ENCODE assay signal across 11 cellular contexts in genomic region chr1:28983091-28983490, GRCh38.
"Had no signal": no experiment of that assay in that cellular context is flagged by ENCODE, and none has a peak within 500 bp of the region (broad histone marks: within the 10 kb centered on the region; RNA-seq: fewer than 3 reads in every experiment).

No MANE protein-coding gene starts in this region.

- ATAC-seq: activated CD8-positive, alpha-beta T cell treated with anti-CD3 and anti-CD28 coated beads for 36 hours; mucosa of descending colon had no signal

- H3K36me3 ChIP-seq: colonic mucosa had no signal

- H3K4me3 Mint-ChIP-seq: activated CD8-positive, alpha-beta T cell treated with anti-CD3 and anti-CD28 coated beads for 36 hours had no signal

- H3K27ac ChIP-seq: colonic mucosa, esophagus squamous epithelium had no signal

- H3K9me3 ChIP-seq: colonic mucosa, esophagus squamous epithelium, mucosa of descending colon had no signal

- H3K27me3 Mint-ChIP-seq: activated CD8-positive, alpha-beta T cell treated with anti-CD3 and anti-CD28 coated beads for 36 hours; naive thymus-derived CD8-positive, alpha-beta T cell had no signal

- H3K4me1 ChIP-seq: colonic mucosa had no signal

- DNase-seq: activated CD8-positive, alpha-beta T cell treated with anti-CD3 and anti-CD28 coated beads for 36 hours; activated naive CD4-positive, alpha-beta T cell treated with Interleukin-2 at 50 U/mL for 16 hours; colonic mucosa; esophagus squamous epithelium; foreskin fibroblast; head of caudate nucleus; kidney; mucosa of descending colon; nucleus accumbens; stimulated activated CD4-positive, alpha-beta T cell treated with anti-CD3 and anti-CD28 coated beads, Interleukin-4, amount 100 ng/mL, for 24 hours had no signal

- H3K4me3 ChIP-seq: colonic mucosa, esophagus squamous epithelium, mucosa of descending colon had no signal

- H3K9me3 Mint-ChIP-seq: activated CD8-positive, alpha-beta T cell treated with anti-CD3 and anti-CD28 coated beads for 36 hours; naive thymus-derived CD8-positive, alpha-beta T cell had no signal

- H3K27me3 ChIP-seq: colonic mucosa, esophagus squamous epithelium had no signal
